Comparison of ENCODE assay signal across 17 cellular contexts in genomic region chr4:30801876-30802275, GRCh38.
A peak's percentile ranks its signal among the peaks of the same experiment; 100 is the strongest.
DNase-seq lines count a peak whose midpoint lies in the region; ATAC-seq and TF ChIP-seq lines count a peak whose summit lies in the region.
"Had no signal": no experiment of that assay in that cellular context is flagged by ENCODE, and none has a peak within 500 bp of the region (broad histone marks: within the 10 kb centered on the region; RNA-seq: fewer than 3 reads in every experiment).

No MANE protein-coding gene starts in this region.

- H3K36me3 ChIP-seq in Caco-2 (ENCODE audit: control insufficient read depth, insufficient read depth, low read length), result no peaks in the 10 kb centered on the region
- no peaks in the 10 kb centered on the region for H3K36me3 ChIP-seq in adipocyte (ENCODE audit: control insufficient read depth, insufficient read depth, low read length, severe bottlenecking)
- no peaks in the 10 kb centered on the region for H3K36me3 ChIP-seq in skeletal muscle tissue (ENCODE audit: control insufficient read depth in 3 of 3, insufficient read depth in 3 of 3, low read length in 3 of 3)
- H3K36me3 ChIP-seq: MG63, Peyer's patch had no signal

- H3K4me3 ChIP-seq in Caco-2 (ENCODE audit: low read depth, low read length) (no peak overlapping the region), adipocyte (ENCODE audit: low read length) (peak overlapping the region; percentile 59), fibroblast of the aortic adventitia (ENCODE audit: low read depth, low read length) (no peak overlapping the region), skeletal muscle tissue (ENCODE audit: low read length in 3 of 3) (no peak overlapping the region)
- H3K4me3 ChIP-seq: MG63, Peyer's patch had no signal

- no peaks in the 10 kb centered on the region for H3K27me3 Mint-ChIP-seq in Caco-2 (ENCODE audit: insufficient read depth, unreplicated experiment)

- H3K4me3 Mint-ChIP-seq in Caco-2 (ENCODE audit: unreplicated experiment), result no peak overlapping the region
- H3K4me3 Mint-ChIP-seq: CD8-positive, alpha-beta T cell had no signal

- no peak for ATAC-seq in HG03457 (IDR thresholded peaks at IDR 0.05; ENCODE audit: unreplicated experiment)
- ATAC-seq in HG02884 (IDR thresholded peaks at IDR 0.05; ENCODE audit: unreplicated experiment), result no peak
- ATAC-seq: CD8-positive, alpha-beta T cell; HepG2 had no signal

- H3K27me3 ChIP-seq in Caco-2 (replicated peaks; ENCODE audit: control insufficient read depth, insufficient read depth, low read length), result no peaks in the 10 kb centered on the region
- no peaks in the 10 kb centered on the region for H3K27me3 ChIP-seq in adipocyte (replicated peaks; ENCODE audit: control insufficient read depth, insufficient read depth, low read length)
- H3K27me3 ChIP-seq in skeletal muscle tissue (ENCODE audit: control insufficient read depth in 3 of 3, insufficient read depth in 3 of 3, low read length in 3 of 3), result no peaks in the 10 kb centered on the region
- H3K27me3 ChIP-seq: MG63, Peyer's patch had no signal

- intact Hi-C loops in Caco-2 (cut with micrococcal nuclease; ENCODE audit: unreplicated experiment), result no loop called here

- H3K27ac ChIP-seq in skeletal muscle tissue (ENCODE audit: low read depth, low read length), result peak overlapping the region; percentile 5
- H3K27ac ChIP-seq in substantia nigra (ENCODE audit: low read depth, low read length, poor library complexity, severe bottlenecking), result no peak overlapping the region
- H3K27ac ChIP-seq: KMS-11, Peyer's patch had no signal

- H3K9ac ChIP-seq in adipocyte (ENCODE audit: low read length) (no peak overlapping the region), skeletal muscle tissue (ENCODE audit: low read depth in 1 of 3, low read length in 3 of 3) (no peak overlapping the region)
- H3K9ac ChIP-seq: KMS-11 had no signal

- CTCF ChIA-PET in Caco-2 (lab: Charles Lee), result no interaction called here

- no peak for DNase-seq in Caco-2
- DNase-seq in adipocyte (ENCODE audit: low read depth), result no peak
- DNase-seq in fibroblast of the aortic adventitia (ENCODE audit: low read depth), result peak; percentile 61
- no peak for DNase-seq in substantia nigra (lab: John Stamatoyannopoulos, UW)
- DNase-seq: CD8-positive, alpha-beta T cell; GF-D8; NCI-H1092 treated with DMSO at 0.1 percent for 48 hours; NCI-H187; NCI-H774; Peyer's patch; SHP77 treated with DMSO at 0.1 percent for 48 hours had no signal

- POLR2A ChIA-PET in Caco-2 (lab: Charles Lee), result no interaction called here

- BruUV-seq in Caco-2 (replicated peaks; lab: Mats Ljungman, UMichigan), result no TSS peak

- H3K9me3 Mint-ChIP-seq in Caco-2 (ENCODE audit: unreplicated experiment), result peaks cover 11% of the 10 kb centered on the region

- H3K4me1 ChIP-seq in Caco-2 (no peaks in the 10 kb centered on the region), adipocyte (ENCODE audit: control insufficient read depth, insufficient read depth, low read length) (peaks cover 21% of the 10 kb centered on the region), skeletal muscle tissue (ENCODE audit: control insufficient read depth in 3 of 3, insufficient read depth in 3 of 3, low read length in 3 of 3) (no peaks in the 10 kb centered on the region)
- H3K4me1 ChIP-seq: Peyer's patch had no signal

- H3K27ac Mint-ChIP-seq in Caco-2 (ENCODE audit: unreplicated experiment), result peak overlapping the region; percentile 17
- H3K27ac Mint-ChIP-seq: CD8-positive, alpha-beta T cell had no signal

- no peak for TF ChIP-seq CTCF in Caco-2 (IDR thresholded peaks at IDR 0.05; ENCODE audit: insufficient read depth in 1 of 2, low read depth in 1 of 2, low read length in 1 of 2, severe bottlenecking in 1 of 2, unreplicated experiment in 1 of 2)
- TF ChIP-seq CTCF in fibroblast of the aortic adventitia (IDR thresholded peaks at IDR 0.05; ENCODE audit: insufficient read depth, low read length), result no peak

- H3K4me1 Mint-ChIP-seq in Caco-2 (ENCODE audit: low read depth, unreplicated experiment), result no peaks in the 10 kb centered on the region

- no peaks in the 10 kb centered on the region for H3K36me3 Mint-ChIP-seq in Caco-2 (ENCODE audit: insufficient read depth, unreplicated experiment)
- H3K36me3 Mint-ChIP-seq: CD8-positive, alpha-beta T cell had no signal

- no peaks in the 10 kb centered on the region for H3K9me3 ChIP-seq in Caco-2
- H3K9me3 ChIP-seq in adipocyte (ENCODE audit: control insufficient read depth, low read length), result no peaks in the 10 kb centered on the region
- peaks cover 0 to 2% (median 0%) of the 10 kb centered on the region in 3 donors for H3K9me3 ChIP-seq in skeletal muscle tissue (ENCODE audit: control insufficient read depth in 3 of 3, low read length in 3 of 3)
- H3K9me3 ChIP-seq: MG63, Peyer's patch had no signal
